In genomic region chr17:4721203-4722135, GRCh38 we compare ENCODE assay signal across 9 cellular contexts. TPM values are rescaled to one million over a fixed set of nuclear protein-coding genes. Genes with fewer than 3 reads are reported as not detected.
DNase-seq lines count a peak whose midpoint lies in the region; ATAC-seq, FAIRE-seq and TF ChIP-seq lines count a peak whose summit lies in the region.
"Had no signal": no experiment of that assay in that cellular context is flagged by ENCODE, and none has a peak within 500 bp of the region (broad histone marks: within the 10 kb centered on the region; RNA-seq: fewer than 3 reads in every experiment).

No MANE protein-coding gene starts in this region.

- peak overlapping the region; percentile 54 to 87 for H3K27ac Mint-ChIP-seq in effector memory CD8-positive, alpha-beta T cell

- no peaks in the 10 kb centered on the region for H3K9me3 Mint-ChIP-seq in effector memory CD8-positive, alpha-beta T cell

- no peak for TF ChIP-seq POLR2A in GM12892 (IDR thresholded peaks at IDR 0.05; ENCODE audit: low read depth, low read length)

- no TSS peak for BruUV-seq in PC-3 (replicated peaks; lab: Mats Ljungman, UMichigan)

- H2AFZ ChIP-seq in PC-3 (ENCODE audit: low read length), result no peak overlapping the region

- H3K4me1 Mint-ChIP-seq in effector memory CD8-positive, alpha-beta T cell (ENCODE audit: low read depth in 2 of 2), result peaks cover 14 to 26% of the 10 kb centered on the region in 2 donors

- POLR2A ChIA-PET in PC-3 (lab: Charles Lee; ENCODE audit: unreplicated experiment), result no interaction called here

- peak overlapping the region in 1 of 2 donors; percentile 36 for H3K4me3 Mint-ChIP-seq in effector memory CD8-positive, alpha-beta T cell

- peak overlapping the region; percentile 37; the same call in 1 of the 2 replicates for H3K4me2 ChIP-seq in PC-3 (ENCODE audit: low read length)

- no peaks in the 10 kb centered on the region for H4K20me1 ChIP-seq in PC-3 (ENCODE audit: low read length)

- no peaks in the 10 kb centered on the region for H3K27me3 ChIP-seq in PC-3 (ENCODE audit: low read length)
- no peaks in the 10 kb centered on the region for H3K27me3 ChIP-seq in neutrophil

- H3K4me1 ChIP-seq in PC-3 (ENCODE audit: insufficient read depth, low read length) (peaks cover 12% of the 10 kb centered on the region), neutrophil (ENCODE audit: control insufficient read depth in 1 of 2, insufficient read depth in 1 of 2, low read depth in 1 of 2, low read length in 1 of 2) (peaks cover 62 to 72% of the 10 kb centered on the region in 2 experiments)

- H3K9me3 ChIP-seq in PC-3 (ENCODE audit: low read length) (no peaks in the 10 kb centered on the region), neutrophil (no peaks in the 10 kb centered on the region)

- intact Hi-C loops in PC-3 (cut with micrococcal nuclease), result no loop called here

- no peaks in the 10 kb centered on the region for H3K79me2 ChIP-seq in PC-3 (ENCODE audit: low read length)

- no peak overlapping the region for H3K9ac ChIP-seq in PC-3 (ENCODE audit: low read length)

- no peak overlapping the region for H3K27ac ChIP-seq in PC-3 (ENCODE audit: low read length)
- peak overlapping the region; percentile 100 for H3K27ac ChIP-seq in neutrophil

- peak; percentile 57 for FAIRE-seq in GM12892 (lab: Jason Lieb, UNC)

- no peaks in the 10 kb centered on the region for H3K27me3 Mint-ChIP-seq in effector memory CD8-positive, alpha-beta T cell

- H3K4me3 ChIP-seq in PC-3 (ENCODE audit: low read length), result no peak overlapping the region
- no peak overlapping the region for H3K4me3 ChIP-seq in neutrophil (ENCODE audit: low read depth in 1 of 2, low read length in 1 of 2)

- DNase-seq in GM12892 (ENCODE audit: insufficient read length) (no peak), PC-3 (peak; percentile 82), NK-92 (lab: John Stamatoyannopoulos, UW; ENCODE audit: unreplicated experiment) (no peak), NCI-H146 (lab: John Stamatoyannopoulos, UW) (no peak), NCI-H1092 treated with DMSO at 0.1 percent for 48 hours (lab: John Stamatoyannopoulos, UW) (no peak), NCI-H2029 (lab: John Stamatoyannopoulos, UW) (no peak)
- DNase-seq in effector memory CD8-positive, alpha-beta T cell, result peak; percentile 33 to 37 (median 36)
- DNase-seq: effector CD4-positive, alpha-beta T cell had no signal

- no peak for TF ChIP-seq CTCF in PC-3 (conservative IDR thresholded peaks at IDR 0.05; ENCODE audit: low read depth, low read length)
- no peak for TF ChIP-seq CTCF in neutrophil (IDR thresholded peaks at IDR 0.05)

- H3K9me2 ChIP-seq in PC-3 (replicated peaks; ENCODE audit: low read length), result no peaks in the 10 kb centered on the region

- H3K36me3 ChIP-seq in PC-3 (ENCODE audit: low read depth, low read length), result no peaks in the 10 kb centered on the region
- peaks cover 56% of the 10 kb centered on the region for H3K36me3 ChIP-seq in neutrophil

- ATAC-seq in PC-3, result peak; percentile 91
- peak; percentile 87 for ATAC-seq in effector memory CD8-positive, alpha-beta T cell (replicated peaks)

- CTCF ChIA-PET in PC-3 (lab: Charles Lee), result interaction anchor here (0.5 to 0.7 kb wide), 2 partner anchors 11 to 54 kb away, joined by 3 to 4 read pairs; partner anchors contain the start of gene ARRB2

- H3F3A ChIP-seq in PC-3 (ENCODE audit: low read length, unreplicated experiment), result no peaks in the 10 kb centered on the region

- peaks cover 57% of the 10 kb centered on the region for H3K36me3 Mint-ChIP-seq in effector memory CD8-positive, alpha-beta T cell (ENCODE audit: insufficient read depth)

RNA-seq across cellular contexts. Expression of gene MED11, which starts 9.8 kb away (rescaled TPM):
- 27.9 TPM for polyA plus RNA-seq in GM12892 (2012; ENCODE audit: missing spikeins)
- 25.4 and 28.9 TPM in 2 replicates for total RNA-seq in PC-3 (2014; rRNA removed)

RNA-seq across cellular contexts. Expression of gene ARRB2, which starts 11.0 kb away (rescaled TPM):
- 37.4 TPM for polyA plus RNA-seq in GM12892 (2012; ENCODE audit: missing spikeins)
- total RNA-seq in PC-3 (2014; rRNA removed), result 22.2 and 28.1 TPM in 2 replicates

RNA-seq across cellular contexts. Expression of gene PELP1, which starts 17.5 kb away (rescaled TPM):
- polyA plus RNA-seq in GM12892 (2012; ENCODE audit: missing spikeins), result 19.3 TPM
- total RNA-seq in PC-3 (2014; rRNA removed), result 35.1 and 37.6 TPM in 2 replicates

RNA-seq across cellular contexts. Expression of gene ZMYND15, which starts 18.2 kb away (rescaled TPM):
- polyA plus RNA-seq in GM12892 (2012; ENCODE audit: missing spikeins), result not detected
- total RNA-seq in PC-3 (2014; rRNA removed), result 0.51 and 0.58 TPM in 2 replicates

RNA-seq across cellular contexts. Expression of gene CXCL16, which starts 18.3 kb away (rescaled TPM):
- polyA plus RNA-seq in GM12892 (2012; ENCODE audit: missing spikeins), result 2.1 TPM
- 22.1 and 38.7 TPM in 2 replicates for total RNA-seq in PC-3 (2014; rRNA removed)

Comparison
In these comparisons a context has a peak if more than half of its experiments do, and no peak if none do; other contexts are left out.
1. DNase-seq: peak in PC-3 (single experiment) and effector memory CD8-positive, alpha-beta T cell (3 of 3); none in GM12892 (single experiment), NK-92 (single experiment), NCI-H146 (single experiment), NCI-H1092 treated with DMSO at 0.1 percent for 48 hours (single experiment) and NCI-H2029 (single experiment).